ENCODE assay signal across 1 cellular context in genomic region chr20:33231237-33231636, GRCh38.
TF ChIP-seq lines count a peak whose summit lies in the region.

No MANE protein-coding gene starts in this region.

TF ChIP-seq in H1, 55 proteins besides CTCF, POLR2A, EP300 and RAD21:
- TF ChIP-seq CHD7 (IDR thresholded peaks at IDR 0.05; ENCODE audit: insufficient replicate concordance, low read length) (no peak), NANOG (IDR thresholded peaks at IDR 0.05; ENCODE audit: insufficient read depth, low read depth, low read length, poor library complexity, severe bottlenecking) (no peak), CBX8 (IDR thresholded peaks at IDR 0.05; ENCODE audit: borderline replicate concordance, low read depth, low read length) (no peak), RXRA (IDR thresholded peaks at IDR 0.05; ENCODE audit: insufficient read depth, low read depth, low read length) (no peak), MAFK (IDR thresholded peaks at IDR 0.05; ENCODE audit: low read depth, low read length) (no peak), BACH1 (IDR thresholded peaks at IDR 0.05; ENCODE audit: low read length) (no peak), SIX5 (IDR thresholded peaks at IDR 0.05; ENCODE audit: low read depth, low read length) (no peak), EGR1 (IDR thresholded peaks at IDR 0.05; ENCODE audit: borderline replicate concordance, low read depth, low read length) (no peak), KDM4A (IDR thresholded peaks at IDR 0.05; ENCODE audit: low read depth, low read length, severe bottlenecking) (no peak), KDM1A (IDR thresholded peaks at IDR 0.05; ENCODE audit: borderline replicate concordance, low read length) (no peak), JUN (IDR thresholded peaks at IDR 0.05; ENCODE audit: low read depth, low read length) (no peak), USF2 (IDR thresholded peaks at IDR 0.05; ENCODE audit: low read length) (no peak), CTBP2 (IDR thresholded peaks at IDR 0.05; ENCODE audit: borderline replicate concordance, insufficient read depth, insufficient read length, low read length) (no peak), HDAC6 (IDR thresholded peaks at IDR 0.05; ENCODE audit: low read depth, low read length) (no peak), SIN3A (conservative IDR thresholded peaks at IDR 0.05 in 1 of 2, IDR thresholded peaks at IDR 0.05 in 1 of 2; ENCODE audit: low read depth in 1 of 2, low read length in 2 of 2) (no peak), POU5F1 (IDR thresholded peaks at IDR 0.05; ENCODE audit: low read depth, low read length) (no peak)
